In genomic region chr20:62779417-62779685, GRCh38 we compare ENCODE assay signal across 1 cellular context.
TF ChIP-seq lines count a peak whose summit lies in the region.

No MANE protein-coding gene starts in this region.

TF ChIP-seq in H1, 55 proteins besides CTCF, POLR2A, EP300 and RAD21:
- TF ChIP-seq ATF3 (IDR thresholded peaks at IDR 0.05; ENCODE audit: insufficient read depth, low read depth, low read length) = no peak
